Comparison of ENCODE assay signal across 25 cellular contexts in the genomic region with DNA sequence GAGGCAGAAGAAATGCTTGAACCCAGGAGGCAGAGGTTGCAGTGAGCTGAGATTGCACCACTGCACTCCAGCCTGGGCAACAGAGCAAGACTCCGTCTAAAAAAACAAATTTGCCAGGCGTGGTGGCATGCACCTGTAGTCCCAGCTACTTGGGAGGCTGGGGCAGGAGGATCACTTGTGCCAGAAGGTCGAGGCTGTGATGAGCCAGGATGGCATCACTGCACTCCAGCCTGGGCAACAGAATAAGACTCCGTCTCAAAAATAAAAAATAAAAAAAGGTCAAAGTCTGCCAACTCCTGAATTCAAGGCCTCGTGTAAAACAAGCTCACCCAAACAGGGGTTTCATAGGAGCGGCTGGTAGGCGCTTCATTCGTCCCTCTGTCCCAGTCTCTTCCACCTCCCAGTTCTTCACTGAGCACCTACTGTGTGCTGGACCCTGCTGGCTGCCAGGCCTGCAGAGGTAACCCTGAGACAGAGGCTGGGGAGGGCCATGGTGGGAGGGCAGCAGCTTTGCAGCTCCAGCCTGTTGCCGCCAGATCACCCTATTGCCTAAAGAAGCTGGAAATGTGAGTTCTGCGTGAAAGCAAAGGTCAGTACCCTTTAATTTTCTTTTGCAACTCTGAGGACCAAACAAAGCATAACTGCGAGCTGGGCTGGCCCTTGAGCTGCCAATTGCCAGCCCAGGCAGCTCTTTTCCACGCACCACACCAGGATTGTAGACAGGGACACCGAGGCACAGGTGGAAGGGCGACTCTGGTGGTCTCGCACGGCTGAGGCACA. TPM values are rescaled to one million over a fixed set of nuclear protein-coding genes. Genes with fewer than 3 reads are reported as not detected.
DNase-seq lines count a peak whose midpoint lies in the region; ATAC-seq, FAIRE-seq and TF ChIP-seq lines count a peak whose summit lies in the region.
"Had no signal": no experiment of that assay in that cellular context is flagged by ENCODE, and none has a peak within 500 bp of the region (broad histone marks: within the 10 kb centered on the region; RNA-seq: fewer than 3 reads in every experiment).

No MANE protein-coding gene starts in this region.

- H3K23me2 ChIP-seq in H9 (ENCODE audit: insufficient read length, low read depth, low read length, poor library complexity, severe bottlenecking) = no peaks in the 10 kb centered on the region

- H3K9ac ChIP-seq in H9 (ENCODE audit: extremely low read depth, insufficient read length, low read length) = no peak overlapping the region
- peak overlapping the region; percentile 58 for H3K9ac ChIP-seq in HepG2 (ENCODE audit: insufficient read depth, low read depth, low read length)
- H3K9ac ChIP-seq in trophoblast cell (ENCODE audit: low read length) = no peak overlapping the region

- H2BK120ac ChIP-seq in H9 (ENCODE audit: low read depth, low read length, poor library complexity, severe bottlenecking) = no peak overlapping the region
- no peak overlapping the region for H2BK120ac ChIP-seq in trophoblast cell (ENCODE audit: insufficient read depth, low read length, poor library complexity)

- H4K12ac ChIP-seq in trophoblast cell (ENCODE audit: low read depth, low read length) = no peak overlapping the region

- ATAC-seq in HepG2 = peak; percentile 3
- no peak for ATAC-seq in HG03045 (IDR thresholded peaks at IDR 0.05; ENCODE audit: unreplicated experiment)
- ATAC-seq in GM21423 (IDR thresholded peaks at IDR 0.05; ENCODE audit: unreplicated experiment) = no peak
- ATAC-seq: GM23338, PC-3 had no signal

- TF ChIP-seq CTCF in H9 (conservative IDR thresholded peaks at IDR 0.05) = no peak
- TF ChIP-seq CTCF in PC-9 (conservative IDR thresholded peaks at IDR 0.05) = no peak
- TF ChIP-seq CTCF in HepG2 (CRISPR knock-in tag; IDR thresholded peaks at IDR 0.05) = 0 out of 2 replicates have a peak, but pooled peaks have one; percentile 6

- H3K14ac ChIP-seq in H9 (ENCODE audit: insufficient read depth, low read length) (no peak overlapping the region; the same call in 1 of the 2 replicates), trophoblast cell (ENCODE audit: low read length) (peak overlapping the region; percentile 45)

- peak overlapping the region in 2 of 3 experiments; percentile 27 to 68; a peak in 3 of 7 replicates for H3K27ac Mint-ChIP-seq in H9
- H3K27ac Mint-ChIP-seq: GM23338 had no signal

- peaks cover 23 to 25% of the 10 kb centered on the region in 2 experiments for H3K4me1 Mint-ChIP-seq in H9

- TF ChIP-seq POLR2A in HepG2 (IDR thresholded peaks at IDR 0.05; ENCODE audit: insufficient read depth in 1 of 2, low read depth in 2 of 2, low read length in 2 of 2) = no peak

- H3K4me3 ChIP-seq in PC-9 = no peak overlapping the region
- peak overlapping the region in 2 of 3 experiments; percentile 18 to 57; a peak in 5 of 6 replicates for H3K4me3 ChIP-seq in HepG2 (replicated peaks in 1 of 3; ENCODE audit: insufficient read depth in 1 of 3, low read depth in 2 of 3, low read length in 3 of 3)
- no peak overlapping the region for H3K4me3 ChIP-seq in trophoblast cell (ENCODE audit: low read depth, low read length)
- H3K4me3 ChIP-seq: GM23338, MG63, SK-N-MC had no signal

- in situ Hi-C loops in HepG2 (cut with HindIII; ENCODE audit: extremely low pct_ligation_motif_present, low pct_unique_long_range_greater_than_20kb) = no loop called here

- intact Hi-C loops in PC-9 (cut with micrococcal nuclease; ENCODE audit: unreplicated experiment) = no loop called here
- intact Hi-C loops in HepG2 (cut with micrococcal nuclease; ENCODE audit: unreplicated experiment) = loop anchor here (5.0 kb wide), 1 partner anchor 37 kb away; no protein-coding TSS in a partner anchor

- H4K8ac ChIP-seq in H9 (replicated peaks; ENCODE audit: insufficient read length, low read depth, low read length) (no peak overlapping the region), trophoblast cell (ENCODE audit: low read depth, low read length) (peak overlapping the region; percentile 20)

- H4K5ac ChIP-seq in H9 (ENCODE audit: insufficient read length, low read depth, low read length) = no peak overlapping the region

- H3K9me3 Mint-ChIP-seq in H9 = peaks cover 2 to 6% of the 10 kb centered on the region in 2 experiments; a peak in 3 of 5 replicates

- no peak overlapping the region for H2BK20ac ChIP-seq in H9 (ENCODE audit: low read depth, low read length, poor library complexity, severe bottlenecking)

- peaks cover 68% of the 10 kb centered on the region for H3F3A ChIP-seq in PC-9 (ENCODE audit: insufficient read depth, low read depth)

- H3K27ac ChIP-seq in H9 (ENCODE audit: insufficient read length, low read depth, low read length) (no peak overlapping the region), PC-9 (no peak overlapping the region), HepG2 (ENCODE audit: extremely low read length, insufficient read depth, low read length) (peak overlapping the region; percentile 87), trophoblast cell (ENCODE audit: low read depth, low read length) (no peak overlapping the region)
- H3K27ac ChIP-seq: HL-60, SK-N-MC had no signal

- DNase-seq in H9 (no peak), PC-9 (no peak), HepG2 (ENCODE audit: low spot score) (no peak), trophoblast cell (no peak), NCI-H2171 (lab: John Stamatoyannopoulos, UW) (no peak)
- DNase-seq: DMS153; HCEC 1CT; KBM-7; MG63; NCI-H1105 treated with DMSO at 0.1 percent for 48 hours; NCI-H146; NCI-H1930; NCI-H2107; NCI-H446; NCI-H526; NCI-H82; NK-92 treated with Interleukin-12 subunit alpha and Interleukin-12 subunit beta, amount 100 ng/mL, for 24 hours; PC-3; SHP77 treated with DMSO at 0.1 percent for 48 hours had no signal

- H3K79me2 ChIP-seq in H9 (ENCODE audit: insufficient read depth, low read length) (no peaks in the 10 kb centered on the region), PC-9 (ENCODE audit: low read depth) (no peaks in the 10 kb centered on the region), HepG2 (ENCODE audit: insufficient read depth, low read length) (no peaks in the 10 kb centered on the region), trophoblast cell (ENCODE audit: control insufficient read depth, insufficient read depth, low read length, poor library complexity) (peaks cover 2% of the 10 kb centered on the region)

- POLR2A ChIA-PET in PC-9 (lab: Charles Lee; ENCODE audit: unreplicated experiment) (no interaction called here), HepG2 (lab: Yijun Ruan, JAX) (interaction anchor here (0.5 to 4.1 kb wide), 8 partner anchors 8 to 165 kb away, joined by 3 to 55 read pairs (median 4); partner anchors contain the start of genes PDGFB and RPL3)

- no peaks in the 10 kb centered on the region for H4K20me1 ChIP-seq in H9 (ENCODE audit: control insufficient read depth, insufficient read depth, insufficient read length)
- no peaks in the 10 kb centered on the region for H4K20me1 ChIP-seq in PC-9 (ENCODE audit: insufficient read depth)
- no peaks in the 10 kb centered on the region for H4K20me1 ChIP-seq in HepG2 (ENCODE audit: insufficient read depth, low read length)

- no peaks in the 10 kb centered on the region for H3K9me2 ChIP-seq in PC-9 (ENCODE audit: insufficient read depth)

- H3K4ac ChIP-seq in H9 (ENCODE audit: low read depth, low read length) = no peak overlapping the region
- H3K4ac ChIP-seq in trophoblast cell (ENCODE audit: low read depth, low read length) = no peak overlapping the region

- H3K27me3 Mint-ChIP-seq in H9 (ENCODE audit: low read depth) = peaks cover 5% of the 10 kb centered on the region; the same call in 1 of the 2 replicates

- TF ChIP-seq EP300 in HepG2 (IDR thresholded peaks at IDR 0.05; ENCODE audit: low read depth in 2 of 2, low read length in 2 of 2) (no peak), HepG2 (CRISPR knock-in tag; IDR thresholded peaks at IDR 0.05; ENCODE audit: borderline replicate concordance) (no peak)

- H2AFZ ChIP-seq in H9 (ENCODE audit: low read length) (no peak overlapping the region), PC-9 (no peak overlapping the region), HepG2 (ENCODE audit: low read length) (peak overlapping the region; percentile 1), trophoblast cell (ENCODE audit: insufficient read depth, low read length, poor library complexity) (no peak overlapping the region)
- H2AFZ ChIP-seq: GM23338 had no signal

- H3K36me3 ChIP-seq in PC-9 (ENCODE audit: low read depth) (no peaks in the 10 kb centered on the region), HepG2 (replicated peaks in 1 of 2; ENCODE audit: control insufficient read depth in 1 of 2, insufficient read depth in 2 of 2, low read length in 2 of 2) (no peaks in the 10 kb centered on the region), trophoblast cell (ENCODE audit: control insufficient read depth in 1 of 2, insufficient read depth in 2 of 2, low read length in 2 of 2) (no peaks in the 10 kb centered on the region)

- no peak overlapping the region for H3K4me2 ChIP-seq in H9 (ENCODE audit: insufficient read depth, insufficient read length, low read length)
- peak overlapping the region; percentile 24 for H3K4me2 ChIP-seq in PC-9
- peak overlapping the region; percentile 79 for H3K4me2 ChIP-seq in HepG2 (ENCODE audit: low read depth, low read length)
- H3K4me2 ChIP-seq in trophoblast cell (ENCODE audit: low read length) = no peak overlapping the region
- H3K4me2 ChIP-seq: GM23338 had no signal

- H3K9me3 ChIP-seq in H9 (ENCODE audit: control insufficient read depth, low read depth, low read length) (peaks cover 4% of the 10 kb centered on the region), PC-9 (ENCODE audit: insufficient read depth, low read depth) (no peaks in the 10 kb centered on the region), HepG2 (ENCODE audit: low read length) (no peaks in the 10 kb centered on the region), trophoblast cell (ENCODE audit: insufficient read depth, low read depth, low read length) (peaks cover 7% of the 10 kb centered on the region)
- H3K9me3 ChIP-seq: MG63 had no signal

- H3K79me1 ChIP-seq in H9 (ENCODE audit: insufficient read depth, low read depth, low read length, poor library complexity, severe bottlenecking) = no peaks in the 10 kb centered on the region
- peaks cover 24% of the 10 kb centered on the region for H3K79me1 ChIP-seq in trophoblast cell (ENCODE audit: low read length)

- CTCF ChIA-PET in PC-9 (lab: Charles Lee) (no interaction called here), HepG2 (lab: Yijun Ruan, JAX; ENCODE audit: low intra/inter-chr PET ratio, low total read pairs) (no interaction called here)

- FAIRE-seq in HepG2 (lab: Jason Lieb, UNC) = peak; percentile 56
- FAIRE-seq: GM18507 had no signal

- no peak overlapping the region for H4K91ac ChIP-seq in H9 (ENCODE audit: insufficient read length, low read depth, low read length)
- peak overlapping the region; percentile 12 for H4K91ac ChIP-seq in trophoblast cell (ENCODE audit: low read depth, low read length)

- H3K56ac ChIP-seq in H9 (ENCODE audit: insufficient read length, low read depth, low read length) = no peak overlapping the region

- no peak overlapping the region for H3K4me3 Mint-ChIP-seq in H9
- H3K4me3 Mint-ChIP-seq: GM23338 had no signal

- H3K36me3 Mint-ChIP-seq in H9 (ENCODE audit: insufficient read depth in 1 of 3, low read depth in 3 of 3) = peaks cover 14 to 28% (median 20%) of the 10 kb centered on the region in 3 experiments

- peaks cover 2% of the 10 kb centered on the region; the same call in 1 of the 2 replicates for H3K4me1 ChIP-seq in H9 (ENCODE audit: insufficient read depth, low read length)
- peaks cover 48% of the 10 kb centered on the region for H3K4me1 ChIP-seq in PC-9 (replicated peaks; ENCODE audit: insufficient read depth)
- peaks cover 77% of the 10 kb centered on the region for H3K4me1 ChIP-seq in HepG2 (ENCODE audit: insufficient read depth, low read length)
- peaks cover 39 to 40% of the 10 kb centered on the region in 2 experiments for H3K4me1 ChIP-seq in trophoblast cell (ENCODE audit: control insufficient read depth in 1 of 2, insufficient read depth in 2 of 2, low read length in 2 of 2)

- no TSS peak for BruUV-seq in PC-9 (replicated peaks; lab: Mats Ljungman, UMichigan)
- no TSS peak for BruUV-seq in HepG2 (replicated peaks; lab: Mats Ljungman, UMichigan)

- H3K18ac ChIP-seq in H9 (ENCODE audit: insufficient read length, low read depth, low read length) = no peak overlapping the region
- H3K18ac ChIP-seq in trophoblast cell (ENCODE audit: low read length) = no peak overlapping the region

- no CpG with 5 or more reads among the region's 16 CpGs for WGBS in H9 (ENCODE audit: extremely low coverage, insufficient read length, low lambda C conversion rate)
- WGBS in HepG2 (ENCODE audit: low lambda C conversion rate) = 7% methylated on average over 13 of the region's 16 CpGs
- WGBS in trophoblast cell (ENCODE audit: extremely low coverage, insufficient coverage, insufficient read length) = no CpG with 5 or more reads among the region's 16 CpGs

- H3K27me3 ChIP-seq in H9 (ENCODE audit: insufficient read depth, low read length) (0 out of 2 replicates have a peak, but pooled peaks cover 2% of the 10 kb centered on the region), PC-9 (ENCODE audit: insufficient read depth, low read depth) (no peaks in the 10 kb centered on the region), HepG2 (ENCODE audit: control insufficient read depth in 1 of 2, insufficient read depth in 2 of 2, low read length in 2 of 2) (no peaks in the 10 kb centered on the region; a peak in 1 of 5 replicates), trophoblast cell (ENCODE audit: insufficient read depth, low read length) (no peaks in the 10 kb centered on the region)
- H3K27me3 ChIP-seq: MG63 had no signal

- no peak overlapping the region for H2BK5ac ChIP-seq in H9 (ENCODE audit: insufficient read length, low read length)
- no peak overlapping the region for H2BK5ac ChIP-seq in trophoblast cell (ENCODE audit: low read depth, low read length, poor library complexity)

- H2BK12ac ChIP-seq in H9 (ENCODE audit: insufficient read length, low read depth, low read length) (no peak overlapping the region), trophoblast cell (ENCODE audit: low read length) (peak overlapping the region; percentile 44)

- H3T11ph ChIP-seq in H9 (ENCODE audit: low read length) = no peak overlapping the region

- no peak overlapping the region for H2BK15ac ChIP-seq in H9 (ENCODE audit: low read depth, low read length)

- H3K23ac ChIP-seq in H9 (ENCODE audit: insufficient read length, low read depth, low read length) (no peak overlapping the region), trophoblast cell (ENCODE audit: low read length) (no peak overlapping the region)

- no peak for TF ChIP-seq RAD21 in HepG2 (CRISPR knock-in tag; IDR thresholded peaks at IDR 0.05)

- H2AK5ac ChIP-seq in H9 (ENCODE audit: insufficient read length, low read length) (no peak overlapping the region), trophoblast cell (ENCODE audit: low read length) (no peak overlapping the region)

RNA-seq across cellular contexts. Expression of gene RPL3, which starts 15.3 kb away (rescaled TPM):
- total RNA-seq in H9 (2021) (2,830 and 2,855 TPM in 2 replicates), PC-9 (2021) (1,699 and 2,252 TPM in 2 replicates), HepG2 (2016; rRNA removed; fragmentation: Illumina TruSeq; extraction: Trizol) (1,051 and 1,499 TPM in 2 replicates)
- total RNA-seq in HepG2 (2016; cell fraction: cytosol; rRNA removed; fragmentation: Illumina TruSeq; extraction: Trizol; ENCODE audit: low read depth) = 1,087 and 1,361 TPM in 2 replicates
- 1,096 and 1,452 TPM in 2 replicates for total RNA-seq in HepG2 (2016; cell fraction: insoluble cytoplasmic fraction; rRNA removed; fragmentation: Illumina TruSeq; extraction: Trizol)
- total RNA-seq in HepG2 (2016; cell fraction: membrane; rRNA removed; fragmentation: Illumina TruSeq; extraction: Trizol) = 2,264 and 2,553 TPM in 2 replicates
- 614 and 672 TPM in 2 replicates for total RNA-seq in HepG2 (2016; cell fraction: nucleus; rRNA removed; fragmentation: Illumina TruSeq; extraction: Trizol)
- polyA plus RNA-seq in HepG2 (2011; rRNA removed) = 3,218 and 3,279 TPM in 2 replicates
- 5,445 and 6,556 TPM in 2 replicates for polyA plus RNA-seq in HepG2 (2011; cell fraction: cytosol; rRNA removed)
- polyA plus RNA-seq in HepG2 (2011; cell fraction: nucleus; rRNA removed) = 1,725 and 2,021 TPM in 2 replicates
- polyA plus RNA-seq in HepG2 (2012) = 2,306 and 3,237 TPM in 2 replicates
- 2,660 and 3,068 TPM in 2 replicates for polyA plus RNA-seq in HepG2 (2016; cell fraction: cytosol; fragmentation: Illumina TruSeq; extraction: Trizol; ENCODE audit: low read depth)
- polyA plus RNA-seq in HepG2 (2016; cell fraction: insoluble cytoplasmic fraction; fragmentation: Illumina TruSeq; extraction: Trizol; ENCODE audit: low read depth) = 2,953 and 3,012 TPM in 2 replicates
- polyA plus RNA-seq in HepG2 (2016; cell fraction: membrane; fragmentation: Illumina TruSeq; extraction: Trizol; ENCODE audit: low read depth) = 4,441 and 4,891 TPM in 2 replicates
- polyA plus RNA-seq in HepG2 (2016; cell fraction: nucleus; fragmentation: Illumina TruSeq; extraction: Trizol; ENCODE audit: insufficient read depth, low read depth) = 1,802 and 1,847 TPM in 2 replicates
- 2,170 and 2,278 TPM in 2 replicates for polyA minus RNA-seq in HepG2 (2011; rRNA and poly(A)+ RNA removed; ENCODE audit: low replicate concordance)
- polyA minus RNA-seq in HepG2 (2011; cell fraction: cytosol; rRNA and poly(A)+ RNA removed) = 946 and 956 TPM in 2 replicates
- 510 and 805 TPM in 2 replicates for polyA minus RNA-seq in HepG2 (2011; cell fraction: nucleus; rRNA and poly(A)+ RNA removed)
- polyA plus RNA-seq in trophoblast cell (2013) = 1,456 and 1,519 TPM in 2 replicates

RNA-seq across cellular contexts. Expression of gene SYNGR1, which starts 45.7 kb away (rescaled TPM):
- total RNA-seq in H9 (2021) (13.2 and 14.3 TPM in 2 replicates), PC-9 (2021) (12.0 and 19.1 TPM in 2 replicates), HepG2 (2016; rRNA removed; fragmentation: Illumina TruSeq; extraction: Trizol) (0.27 TPM in 1 of 2 replicates, not detected in the other)
- 0.71 TPM in 2 replicates for total RNA-seq in HepG2 (2016; cell fraction: cytosol; rRNA removed; fragmentation: Illumina TruSeq; extraction: Trizol; ENCODE audit: low read depth)
- 0.21 and 0.39 TPM in 2 replicates for total RNA-seq in HepG2 (2016; cell fraction: insoluble cytoplasmic fraction; rRNA removed; fragmentation: Illumina TruSeq; extraction: Trizol)
- 0.19 and 0.48 TPM in 2 replicates for total RNA-seq in HepG2 (2016; cell fraction: membrane; rRNA removed; fragmentation: Illumina TruSeq; extraction: Trizol)
- total RNA-seq in HepG2 (2016; cell fraction: nucleus; rRNA removed; fragmentation: Illumina TruSeq; extraction: Trizol) = 0.25 TPM in 1 of 2 replicates, not detected in the other
- polyA plus RNA-seq in HepG2 (2011; rRNA removed) = 2.7 and 3.3 TPM in 2 replicates
- 2.1 and 3.4 TPM in 2 replicates for polyA plus RNA-seq in HepG2 (2011; cell fraction: cytosol; rRNA removed)
- 4.6 and 7.5 TPM in 2 replicates for polyA plus RNA-seq in HepG2 (2011; cell fraction: nucleus; rRNA removed)
- polyA plus RNA-seq in HepG2 (2012) = 2.1 and 2.8 TPM in 2 replicates
- polyA plus RNA-seq in HepG2 (2016; cell fraction: cytosol; fragmentation: Illumina TruSeq; extraction: Trizol; ENCODE audit: low read depth) = 1.6 and 1.8 TPM in 2 replicates
- polyA plus RNA-seq in HepG2 (2016; cell fraction: insoluble cytoplasmic fraction; fragmentation: Illumina TruSeq; extraction: Trizol; ENCODE audit: low read depth) = 0.53 and 1.0 TPM in 2 replicates
- polyA plus RNA-seq in HepG2 (2016; cell fraction: membrane; fragmentation: Illumina TruSeq; extraction: Trizol; ENCODE audit: low read depth) = 0.81 and 1.6 TPM in 2 replicates
- 1.7 and 2.3 TPM in 2 replicates for polyA plus RNA-seq in HepG2 (2016; cell fraction: nucleus; fragmentation: Illumina TruSeq; extraction: Trizol; ENCODE audit: insufficient read depth, low read depth)
- 0.82 and 3.0 TPM in 2 replicates for polyA minus RNA-seq in HepG2 (2011; rRNA and poly(A)+ RNA removed; ENCODE audit: low replicate concordance)
- 1.2 TPM in 1 of 2 replicates, not detected in the other for polyA minus RNA-seq in HepG2 (2011; cell fraction: cytosol; rRNA and poly(A)+ RNA removed)
- 0.77 and 1.6 TPM in 2 replicates for polyA minus RNA-seq in HepG2 (2011; cell fraction: nucleus; rRNA and poly(A)+ RNA removed)
- polyA plus RNA-seq in trophoblast cell (2013) = 20.4 and 21.0 TPM in 2 replicates

RNA-seq across cellular contexts. Expression of gene PDGFB, which starts 59.3 kb away (rescaled TPM):
- 6.1 and 7.1 TPM in 2 replicates for total RNA-seq in H9 (2021)
- total RNA-seq in PC-9 (2021) = 35.5 and 39.7 TPM in 2 replicates
- 0.65 and 1.4 TPM in 2 replicates for total RNA-seq in HepG2 (2016; rRNA removed; fragmentation: Illumina TruSeq; extraction: Trizol)
- total RNA-seq in HepG2 (2016; cell fraction: cytosol; rRNA removed; fragmentation: Illumina TruSeq; extraction: Trizol; ENCODE audit: low read depth) = 0.26 and 0.30 TPM in 2 replicates
- total RNA-seq in HepG2 (2016; cell fraction: insoluble cytoplasmic fraction; rRNA removed; fragmentation: Illumina TruSeq; extraction: Trizol) = 1.0 and 1.1 TPM in 2 replicates
- 0.76 and 1.4 TPM in 2 replicates for total RNA-seq in HepG2 (2016; cell fraction: membrane; rRNA removed; fragmentation: Illumina TruSeq; extraction: Trizol)
- total RNA-seq in HepG2 (2016; cell fraction: nucleus; rRNA removed; fragmentation: Illumina TruSeq; extraction: Trizol) = 1.7 and 2.0 TPM in 2 replicates
- polyA plus RNA-seq in HepG2 (2011; rRNA removed) = 10.1 and 12.8 TPM in 2 replicates
- 12.7 and 12.9 TPM in 2 replicates for polyA plus RNA-seq in HepG2 (2011; cell fraction: cytosol; rRNA removed)
- polyA plus RNA-seq in HepG2 (2011; cell fraction: nucleus; rRNA removed) = 37.3 and 38.1 TPM in 2 replicates
- polyA plus RNA-seq in HepG2 (2012) = 11.5 and 12.7 TPM in 2 replicates
- polyA plus RNA-seq in HepG2 (2016; cell fraction: cytosol; fragmentation: Illumina TruSeq; extraction: Trizol; ENCODE audit: low read depth) = 0.15 and 0.27 TPM in 2 replicates
- 0.72 and 0.85 TPM in 2 replicates for polyA plus RNA-seq in HepG2 (2016; cell fraction: insoluble cytoplasmic fraction; fragmentation: Illumina TruSeq; extraction: Trizol; ENCODE audit: low read depth)
- polyA plus RNA-seq in HepG2 (2016; cell fraction: membrane; fragmentation: Illumina TruSeq; extraction: Trizol; ENCODE audit: low read depth) = 0.63 and 0.68 TPM in 2 replicates
- 3.3 and 3.9 TPM in 2 replicates for polyA plus RNA-seq in HepG2 (2016; cell fraction: nucleus; fragmentation: Illumina TruSeq; extraction: Trizol; ENCODE audit: insufficient read depth, low read depth)
- polyA minus RNA-seq in HepG2 (2011; rRNA and poly(A)+ RNA removed; ENCODE audit: low replicate concordance) = 2.3 and 28.2 TPM in 2 replicates
- 13.6 and 16.1 TPM in 2 replicates for polyA minus RNA-seq in HepG2 (2011; cell fraction: cytosol; rRNA and poly(A)+ RNA removed)
- polyA minus RNA-seq in HepG2 (2011; cell fraction: nucleus; rRNA and poly(A)+ RNA removed) = 7.7 and 9.6 TPM in 2 replicates
- polyA plus RNA-seq in trophoblast cell (2013) = 16.2 and 16.3 TPM in 2 replicates

Comparison
In these comparisons a context has a peak if more than half of its experiments do, and no peak if none do; other contexts are left out.
1. H3K4me2 ChIP-seq: peak in PC-9 (single experiment) and HepG2 (single experiment); none in H9 (single experiment) and trophoblast cell (single experiment).
2. H3K4me3 ChIP-seq: peak in HepG2 (2 of 3); none in PC-9 (single experiment) and trophoblast cell (single experiment).